ENCODE assay signal across 22 cellular contexts in the genomic region with DNA sequence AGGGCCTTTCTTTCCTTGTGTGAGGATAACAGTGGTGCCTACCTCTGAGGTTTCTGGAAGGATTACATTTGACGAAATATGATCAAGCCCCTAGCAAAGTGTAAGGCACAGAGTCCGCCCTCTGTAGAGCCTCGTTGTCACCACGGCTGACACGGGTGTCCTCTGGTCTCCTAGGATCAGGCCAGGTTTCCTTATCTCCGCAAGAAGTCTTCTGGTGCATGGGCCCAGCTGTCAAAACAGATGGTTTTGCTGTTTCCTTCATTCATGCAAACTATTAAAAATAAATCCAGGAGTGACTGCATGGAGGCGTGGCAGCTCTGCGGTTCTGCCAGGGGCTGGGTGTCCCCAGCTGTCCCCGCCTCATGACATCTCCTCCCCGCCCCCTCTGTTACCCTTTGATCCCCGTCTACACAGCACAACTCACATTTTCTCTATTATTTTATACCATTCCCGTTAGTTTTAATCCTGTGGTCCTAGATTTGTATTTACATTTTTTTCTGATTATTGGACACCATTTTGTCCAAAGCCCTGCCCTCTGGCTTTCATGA.
"Had no signal": no experiment of that assay in that cellular context is flagged by ENCODE, and none has a peak within 500 bp of the region (broad histone marks: within the 10 kb centered on the region; RNA-seq: fewer than 3 reads in every experiment).

No MANE protein-coding gene starts in this region.

- FAIRE-seq: astrocyte, endothelial cell of umbilical vein, islet of Langerhans had no signal

- H3K27me3 ChIP-seq: esophagus muscularis mucosa, gastrocnemius medialis, uterus had no signal

- H3K36me3 ChIP-seq: esophagus muscularis mucosa, gastrocnemius medialis, prostate gland, uterus had no signal

- H3K4me2 ChIP-seq: smooth muscle cell had no signal

- DNase-seq: activated naive CD8-positive, alpha-beta T cell treated with anti-CD3 and anti-CD28 coated beads for 36 hours; activated T-cell treated with anti-CD3 and anti-CD28 coated beads, Interleukin-2, amount 50 U/mL, for 24 hours; central memory CD4-positive, alpha-beta T cell; effector memory CD4-positive, alpha-beta T cell; gastrocnemius medialis; head of caudate nucleus; left ventricle myocardium superior; mammary epithelial cell; naive B cell; right cardiac atrium; stimulated activated CD4-positive, alpha-beta T cell treated with anti-CD3 and anti-CD28 coated beads, Interleukin-15, amount 100 ng/mL, for 24 hours; T1000; trophoblast cell; uterus had no signal

- H3K4me3 ChIP-seq: esophagus muscularis mucosa, gastrocnemius medialis, prostate gland, smooth muscle cell, uterus had no signal

- H3K4me1 ChIP-seq: esophagus muscularis mucosa, prostate gland, uterus had no signal

- ATAC-seq: activated T-helper 17 cell treated with anti-CD3 and anti-CD28 coated beads, Interleukin-2, amount 50 U/mL, for 72 hours; gastrocnemius medialis; left ventricle myocardium superior; right cardiac atrium; stimulated activated memory B cell treated with anti-CD40 and anti-IgM and Interleukin-4, amounts not matched to agents 10 μg/mL and 1 μg/mL and 100 μg/mL, for 72 hours had no signal

- H3K27ac ChIP-seq: esophagus muscularis mucosa, gastrocnemius medialis, prostate gland, uterus had no signal

- H3K9me3 ChIP-seq: prostate gland had no signal
